Comparison of ENCODE assay signal across 14 cellular contexts in the genomic region with DNA sequence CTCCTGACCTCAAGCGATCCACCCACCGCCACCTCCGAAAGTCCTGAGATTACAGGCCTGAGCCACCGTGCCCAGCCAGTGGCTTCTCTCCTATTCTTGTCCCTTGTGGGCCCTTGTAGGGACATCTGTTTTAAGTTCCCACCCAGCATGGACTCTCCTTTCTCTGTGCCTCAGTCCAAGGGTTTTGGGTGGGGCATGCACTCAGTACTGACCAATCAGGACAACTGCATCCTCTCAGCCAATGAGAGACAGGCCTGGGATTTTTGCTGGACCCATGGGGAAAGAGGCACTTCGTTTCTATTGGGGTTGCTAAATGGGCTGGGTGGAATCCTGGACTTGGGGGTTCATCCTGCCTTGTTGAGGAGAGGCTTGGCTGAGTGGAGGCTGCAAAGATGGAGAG.
"Had no signal": no experiment of that assay in that cellular context is flagged by ENCODE, and none has a peak within 500 bp of the region (broad histone marks: within the 10 kb centered on the region; RNA-seq: fewer than 3 reads in every experiment).

No MANE protein-coding gene starts in this region.

- DNase-seq: activated CD4-positive, alpha-beta T cell treated with anti-CD3 and anti-CD28 coated beads for 1 hour; activated CD4-positive, alpha-beta T cell treated with anti-CD3 and anti-CD28 coated beads, Interleukin-2, amount 50 U/mL, for 4 hours; activated naive CD4-positive, alpha-beta T cell treated with anti-CD3 and anti-CD28 coated beads, Interleukin-2, amount 10 ng/mL, durations not matched to agents 7 days and 5 days; caudate nucleus; hypothalamus; kidney glomerular epithelial cell; pancreas; stimulated activated CD4-positive, alpha-beta T cell treated with anti-CD3 and anti-CD28 coated beads, Interleukin-12 subunit alpha, Interleukin-12 subunit beta, amount 100 ng/mL, for 4 hours; stimulated activated CD4-positive, alpha-beta T cell treated with anti-CD3 and anti-CD28 coated beads, Interleukin-2, amount 100 ng/mL, for 24 hours; T-helper 1 cell; T1000; transverse colon had no signal

- H3K36me3 ChIP-seq: neural progenitor cell, pancreas, transverse colon had no signal

- ATAC-seq: activated T-helper 17 cell treated with anti-CD3 and anti-CD28 coated beads, Interleukin-2, amount 50 U/mL, for 72 hours; pancreas had no signal

- H3K27ac ChIP-seq: neural progenitor cell, pancreas had no signal

- H3K9me3 ChIP-seq: pancreas, transverse colon had no signal

- H3K4me3 ChIP-seq: neural progenitor cell, pancreas, transverse colon had no signal

- H3K27me3 ChIP-seq: neural progenitor cell, pancreas, transverse colon had no signal
